In the genomic region with DNA sequence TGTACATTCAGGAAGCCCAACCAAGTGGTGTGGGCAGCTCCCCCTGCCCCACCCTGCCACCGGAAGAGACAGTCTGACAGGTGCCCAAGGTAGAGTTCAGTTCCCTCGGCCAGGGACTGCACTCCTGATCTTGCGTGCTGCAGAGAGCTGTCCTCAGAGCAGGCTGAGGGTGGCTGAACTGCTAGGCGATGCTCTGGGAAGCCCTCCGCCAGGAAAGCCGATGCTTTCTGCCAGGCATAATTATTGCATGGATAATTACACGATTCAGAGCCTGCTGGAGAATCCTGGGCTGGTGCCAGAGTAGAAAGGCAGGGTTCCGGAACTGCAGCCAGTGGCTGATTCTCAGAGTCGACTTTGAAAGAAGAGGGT, we compare ENCODE assay signal across 12 cellular contexts. TPM values are rescaled to one million over a fixed set of nuclear protein-coding genes. Genes with fewer than 3 reads are reported as not detected.
DNase-seq lines count a peak whose midpoint lies in the region; ATAC-seq and TF ChIP-seq lines count a peak whose summit lies in the region.
"Had no signal": no experiment of that assay in that cellular context is flagged by ENCODE, and none has a peak within 500 bp of the region (broad histone marks: within the 10 kb centered on the region; RNA-seq: fewer than 3 reads in every experiment).

No MANE protein-coding gene starts in this region.

- ATAC-seq in HG02759 (IDR thresholded peaks at IDR 0.05; ENCODE audit: unreplicated experiment): no peak
- no peak for ATAC-seq in activated CD8-positive, alpha-beta T cell treated with anti-CD3 and anti-CD28 coated beads, Interleukin-2, amount 10 ng/mL, durations not matched to agents 7 days and 5 days
- no peak for ATAC-seq in activated CD4-positive, CD25-positive, alpha-beta regulatory T cell treated with anti-CD3 and anti-CD28 coated beads, Interleukin-2, amount 50 U/mL, for 24 hours
- ATAC-seq in GM21825 (IDR thresholded peaks at IDR 0.05; ENCODE audit: unreplicated experiment): no peak
- ATAC-seq: GM12878; stimulated activated memory B cell treated with anti-CD40 and anti-IgM and Interleukin-4, amounts not matched to agents 10 μg/mL and 1 μg/mL and 100 μg/mL, for 72 hours had no signal

- H3K4me3 Mint-ChIP-seq in progenitor cell of endocrine pancreas (ENCODE audit: low read depth): no peak overlapping the region
- no peak overlapping the region for H3K4me3 Mint-ChIP-seq in activated CD8-positive, alpha-beta T cell treated with anti-CD3 and anti-CD28 coated beads, Interleukin-2, amount 10 ng/mL, durations not matched to agents 7 days and 5 days
- H3K4me3 Mint-ChIP-seq: stimulated activated memory B cell treated with anti-CD40 and anti-IgM and Interleukin-4, amounts not matched to agents 10 μg/mL and 1 μg/mL and 100 μg/mL, for 72 hours had no signal

- POLR2A ChIA-PET in activated CD8-positive, alpha-beta T cell treated with anti-CD3 and anti-CD28 coated beads, Interleukin-2, amount 10 ng/mL, durations not matched to agents 7 days and 5 days (lab: Charles Lee): no interaction called here

- no peak for TF ChIP-seq CTCF in fibroblast of the aortic adventitia (IDR thresholded peaks at IDR 0.05; ENCODE audit: insufficient read depth, low read length)
- TF ChIP-seq CTCF in progenitor cell of endocrine pancreas (IDR thresholded peaks at IDR 0.05; ENCODE audit: unreplicated experiment): no peak

- H3K9me3 Mint-ChIP-seq in progenitor cell of endocrine pancreas (ENCODE audit: low read depth): no peaks in the 10 kb centered on the region
- no peaks in the 10 kb centered on the region for H3K9me3 Mint-ChIP-seq in activated CD8-positive, alpha-beta T cell treated with anti-CD3 and anti-CD28 coated beads, Interleukin-2, amount 10 ng/mL, durations not matched to agents 7 days and 5 days (ENCODE audit: insufficient read depth)
- H3K9me3 Mint-ChIP-seq: stimulated activated memory B cell treated with anti-CD40 and anti-IgM and Interleukin-4, amounts not matched to agents 10 μg/mL and 1 μg/mL and 100 μg/mL, for 72 hours had no signal

- peak overlapping the region; percentile 3 for H3K27ac Mint-ChIP-seq in progenitor cell of endocrine pancreas
- no peak overlapping the region for H3K27ac Mint-ChIP-seq in activated CD8-positive, alpha-beta T cell treated with anti-CD3 and anti-CD28 coated beads, Interleukin-2, amount 10 ng/mL, durations not matched to agents 7 days and 5 days
- H3K27ac Mint-ChIP-seq: stimulated activated memory B cell treated with anti-CD40 and anti-IgM and Interleukin-4, amounts not matched to agents 10 μg/mL and 1 μg/mL and 100 μg/mL, for 72 hours had no signal

- H3K36me3 Mint-ChIP-seq in progenitor cell of endocrine pancreas (ENCODE audit: insufficient read depth): peaks cover 2% of the 10 kb centered on the region
- H3K36me3 Mint-ChIP-seq in activated CD8-positive, alpha-beta T cell treated with anti-CD3 and anti-CD28 coated beads, Interleukin-2, amount 10 ng/mL, durations not matched to agents 7 days and 5 days (ENCODE audit: low read depth): no peaks in the 10 kb centered on the region
- H3K36me3 Mint-ChIP-seq: stimulated activated memory B cell treated with anti-CD40 and anti-IgM and Interleukin-4, amounts not matched to agents 10 μg/mL and 1 μg/mL and 100 μg/mL, for 72 hours had no signal

- DNase-seq in H4 (ENCODE audit: low spot score) (peak; percentile 16), NCI-H748 treated with DMSO at 0.1 percent for 48 hours (lab: John Stamatoyannopoulos, UW) (peak; percentile 24), fibroblast of the aortic adventitia (ENCODE audit: low read depth) (peak; percentile 2), progenitor cell of endocrine pancreas (ENCODE audit: low spot score, unreplicated experiment) (no peak)
- no peak for DNase-seq in activated CD8-positive, alpha-beta T cell treated with anti-CD3 and anti-CD28 coated beads, Interleukin-2, amount 10 ng/mL, durations not matched to agents 7 days and 5 days
- DNase-seq: aorta had no signal

- H3K4me3 ChIP-seq in fibroblast of the aortic adventitia (ENCODE audit: low read depth, low read length): no peak overlapping the region
- H3K4me3 ChIP-seq: GM12878 had no signal

- H3K4me1 Mint-ChIP-seq in progenitor cell of endocrine pancreas (ENCODE audit: low read depth): peaks cover 9% of the 10 kb centered on the region
- no peaks in the 10 kb centered on the region for H3K4me1 Mint-ChIP-seq in activated CD8-positive, alpha-beta T cell treated with anti-CD3 and anti-CD28 coated beads, Interleukin-2, amount 10 ng/mL, durations not matched to agents 7 days and 5 days (ENCODE audit: low read depth)
- H3K4me1 Mint-ChIP-seq: stimulated activated memory B cell treated with anti-CD40 and anti-IgM and Interleukin-4, amounts not matched to agents 10 μg/mL and 1 μg/mL and 100 μg/mL, for 72 hours had no signal

- CTCF ChIA-PET in activated CD8-positive, alpha-beta T cell treated with anti-CD3 and anti-CD28 coated beads, Interleukin-2, amount 10 ng/mL, durations not matched to agents 7 days and 5 days (lab: Charles Lee): no interaction called here

- peaks cover 13% of the 10 kb centered on the region for H3K27me3 Mint-ChIP-seq in progenitor cell of endocrine pancreas
- H3K27me3 Mint-ChIP-seq in activated CD8-positive, alpha-beta T cell treated with anti-CD3 and anti-CD28 coated beads, Interleukin-2, amount 10 ng/mL, durations not matched to agents 7 days and 5 days (ENCODE audit: low read depth): peaks cover 7% of the 10 kb centered on the region

RNA-seq across cellular contexts. Expression of gene KCNIP1, which starts 19.3 kb away (rescaled TPM):
- not detected in 2 replicates for total RNA-seq in H4 (2014; rRNA removed; shearing (Covaris generic))
- total RNA-seq in fibroblast of the aortic adventitia (ENCODE audit: low replicate concordance): not detected in 2 replicates
- 17.8 and 18.2 TPM in 2 replicates for total RNA-seq in progenitor cell of endocrine pancreas
- not detected for total RNA-seq in activated CD8-positive, alpha-beta T cell treated with anti-CD3 and anti-CD28 coated beads, Interleukin-2, amount 10 ng/mL, durations not matched to agents 7 days and 5 days
- total RNA-seq: GM12878, OCI-LY7 had no signal

Comparison
In these comparisons a context has a peak if more than half of its experiments do, and no peak if none do; other contexts are left out.
1. DNase-seq: peak in H4 (single experiment), NCI-H748 treated with DMSO at 0.1 percent for 48 hours (single experiment) and fibroblast of the aortic adventitia (single experiment); none in progenitor cell of endocrine pancreas (single experiment) and activated CD8-positive, alpha-beta T cell treated with anti-CD3 and anti-CD28 coated beads, Interleukin-2, amount 10 ng/mL, durations not matched to agents 7 days and 5 days (single experiment).
2. RNA of gene KCNIP1, which starts 19.3 kb away (total RNA-seq): 17.8 to 18.2 TPM in progenitor cell of endocrine pancreas; not detected in H4, not detected in fibroblast of the aortic adventitia and not detected in activated CD8-positive, alpha-beta T cell treated with anti-CD3 and anti-CD28 coated beads, Interleukin-2, amount 10 ng/mL, durations not matched to agents 7 days and 5 days; every median in the first group is over 10 times any median in the second.